Comparison of ENCODE assay signal across 13 cellular contexts in the genomic region with DNA sequence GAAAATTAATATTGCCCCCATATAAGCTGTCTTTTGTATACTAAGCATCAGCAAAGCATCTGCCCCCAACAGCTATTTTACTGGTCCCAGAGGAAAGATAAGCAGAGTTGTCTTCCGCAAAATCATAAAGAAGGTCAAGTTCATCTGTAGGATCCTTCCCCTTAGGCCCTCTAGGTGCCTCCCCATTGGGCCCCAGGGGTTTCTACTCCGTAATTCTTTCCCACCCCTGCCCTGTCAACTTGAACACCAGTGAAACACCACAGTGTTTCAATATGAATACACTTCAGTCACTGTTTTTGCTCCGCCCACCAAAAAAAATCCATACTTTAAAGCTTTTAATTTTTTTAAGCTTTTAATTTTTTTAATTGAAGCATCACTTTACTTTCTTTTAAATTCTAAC.
DNase-seq lines count a peak whose midpoint lies in the region; ATAC-seq and TF ChIP-seq lines count a peak whose summit lies in the region.
"Had no signal": no experiment of that assay in that cellular context is flagged by ENCODE, and none has a peak within 500 bp of the region (broad histone marks: within the 10 kb centered on the region; RNA-seq: fewer than 3 reads in every experiment).

No MANE protein-coding gene starts in this region.

- H3K36me3 Mint-ChIP-seq in activated naive CD4-positive, alpha-beta T cell treated with anti-CD3 and anti-CD28 coated beads, Interleukin-2, amount 50 U/mL, for 72 hours = peaks cover 5 to 8% of the 10 kb centered on the region in 2 donors
- H3K36me3 Mint-ChIP-seq in endothelial cell (ENCODE audit: low read depth, unreplicated experiment) = no peaks in the 10 kb centered on the region

- no peaks in the 10 kb centered on the region for H3K4me1 ChIP-seq in transverse colon

- in situ Hi-C loops in transverse colon (cut with MboI; ENCODE audit: low pct_ligation_motif_present in 1 of 4, low pct_unique_long_range_greater_than_20kb in 1 of 4, low sequenced_read_pairs in 3 of 4) = no loop called here

- peaks cover 0 to 3% of the 10 kb centered on the region in 2 donors for H3K9me3 Mint-ChIP-seq in activated naive CD4-positive, alpha-beta T cell treated with anti-CD3 and anti-CD28 coated beads, Interleukin-2, amount 50 U/mL, for 72 hours
- no peaks in the 10 kb centered on the region for H3K9me3 Mint-ChIP-seq in endothelial cell (ENCODE audit: unreplicated experiment)
- H3K9me3 Mint-ChIP-seq: neural crest cell had no signal

- ATAC-seq in GM18498 (IDR thresholded peaks at IDR 0.05; ENCODE audit: unreplicated experiment) = peak; percentile 84
- peak; percentile 82 for ATAC-seq in GM19372 (IDR thresholded peaks at IDR 0.05; ENCODE audit: low read depth, unreplicated experiment)
- ATAC-seq in HG03039 (IDR thresholded peaks at IDR 0.05; ENCODE audit: unreplicated experiment) = peak; percentile 87
- ATAC-seq in activated naive CD4-positive, alpha-beta T cell treated with anti-CD3 and anti-CD28 coated beads, Interleukin-2, amount 50 U/mL, for 72 hours = peak; percentile 99 to 100

- H3K4me3 Mint-ChIP-seq in endothelial cell (ENCODE audit: unreplicated experiment) = no peak overlapping the region
- H3K4me3 Mint-ChIP-seq: neural crest cell had no signal

- no peaks in the 10 kb centered on the region for H3K4me1 Mint-ChIP-seq in endothelial cell (ENCODE audit: unreplicated experiment)
- H3K4me1 Mint-ChIP-seq: neural crest cell had no signal

- DNase-seq in activated naive CD4-positive, alpha-beta T cell treated with anti-CD3 and anti-CD28 coated beads, Interleukin-2, amount 50 U/mL, for 72 hours (ENCODE audit: low spot score in 2 of 2) = peak in 1 of 2 donors; percentile 54
- DNase-seq in NOMO-1 treated with dmso at 0.1 percent for 144 hours (lab: John Stamatoyannopoulos, UW; ENCODE audit: unreplicated experiment) (no peak), transverse colon (no peak), endothelial cell (ENCODE audit: low spot score) (no peak), lower leg skin (ENCODE audit: low spot score in 2 of 2) (no peak)
- DNase-seq: cerebellar nuclear complex, DMS53, NCI-H2171 had no signal

- H3K27ac ChIP-seq in transverse colon = no peak overlapping the region
- H3K27ac ChIP-seq: hepatocyte had no signal

- TF ChIP-seq POLR2A in transverse colon (IDR thresholded peaks at IDR 0.05) (no peak), lower leg skin (IDR thresholded peaks at IDR 0.05) (no peak)

- H3K27me3 ChIP-seq in transverse colon = no peaks in the 10 kb centered on the region
- H3K27me3 ChIP-seq: hepatocyte had no signal

- no peaks in the 10 kb centered on the region for H3K9me3 ChIP-seq in transverse colon

- no peak for TF ChIP-seq EP300 in transverse colon (IDR thresholded peaks at IDR 0.05; ENCODE audit: low read depth)

- intact Hi-C loops in transverse colon (cut with DNase I; ENCODE audit: low total_unique reads) (no loop called here), lower leg skin (cut with DNase I; ENCODE audit: low total_unique reads) (no loop called here)

- no peak overlapping the region for H3K27ac Mint-ChIP-seq in activated naive CD4-positive, alpha-beta T cell treated with anti-CD3 and anti-CD28 coated beads, Interleukin-2, amount 50 U/mL, for 72 hours
- no peak overlapping the region for H3K27ac Mint-ChIP-seq in endothelial cell (ENCODE audit: unreplicated experiment)

- TF ChIP-seq CTCF in transverse colon (IDR thresholded peaks at IDR 0.05) (no peak), endothelial cell (IDR thresholded peaks at IDR 0.05; ENCODE audit: unreplicated experiment) (no peak), lower leg skin (IDR thresholded peaks at IDR 0.05) (no peak)

- H3K27me3 Mint-ChIP-seq in endothelial cell (ENCODE audit: unreplicated experiment) = no peaks in the 10 kb centered on the region

- H3K4me3 ChIP-seq in transverse colon (no peak overlapping the region), lower leg skin (ENCODE audit: low read depth, poor library complexity, severe bottlenecking) (no peak overlapping the region)
- H3K4me3 ChIP-seq: hepatocyte had no signal

- 77 to 86% methylated on average over 3 of the region's 3 CpGs for WGBS in transverse colon (ENCODE audit: low coverage in 1 of 2), 2 donors
- 94 to 95% methylated on average over 3 of the region's 3 CpGs for WGBS in lower leg skin, 2 donors

- no peaks in the 10 kb centered on the region for H3K36me3 ChIP-seq in transverse colon
